24 cellular contexts compared by ENCODE assay signal in the genomic region with DNA sequence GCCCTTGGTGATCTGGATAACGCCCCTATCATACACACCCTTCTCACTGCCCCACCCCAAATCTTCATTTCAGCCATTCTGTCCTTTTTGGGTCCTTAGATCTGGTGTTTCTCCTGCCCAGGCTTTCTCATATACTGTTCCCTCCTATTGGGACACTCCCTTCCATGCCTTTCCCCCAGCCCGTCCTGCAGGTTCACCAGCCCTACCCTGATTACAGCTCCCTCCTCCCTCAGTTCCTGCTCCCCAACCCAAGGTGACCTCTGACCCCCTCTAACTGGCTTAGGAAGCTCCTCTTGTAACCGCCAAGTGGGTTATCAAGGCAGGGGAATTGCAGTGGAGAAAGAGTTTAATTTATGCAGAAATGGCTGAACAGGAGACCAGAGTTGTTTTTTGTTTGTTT. TPM values are rescaled to one million over a fixed set of nuclear protein-coding genes. Genes with fewer than 3 reads are reported as not detected.
"Had no signal": no experiment of that assay in that cellular context is flagged by ENCODE, and none has a peak within 500 bp of the region (broad histone marks: within the 10 kb centered on the region; RNA-seq: fewer than 3 reads in every experiment).

No MANE protein-coding gene starts in this region.

- DNase-seq: activated CD4-positive, alpha-beta T cell treated with anti-CD3 and anti-CD28 coated beads, Interleukin-2, amount 10 ng/mL, durations not matched to agents 7 days and 5 days; activated CD8-positive, alpha-beta T cell treated with anti-CD3 and anti-CD28 coated beads, Interleukin-2, amount 10 ng/mL, durations not matched to agents 7 days and 5 days; activated effector memory CD4-positive, alpha-beta T cell treated with anti-CD3 and anti-CD28 coated beads, Interleukin-2, amount 50 U/mL, for 16 hours; activated naive CD4-positive, alpha-beta T cell treated with anti-CD3 and anti-CD28 coated beads, Interleukin-2, amount 50 U/mL, for 16 hours; activated T-cell treated with anti-CD3 and anti-CD28 coated beads, Interleukin-2, amount 50 U/mL, for 4 hours; brain microvascular endothelial cell; central memory CD4-positive, alpha-beta T cell; cortex of kidney; effector CD4-positive, alpha-beta T cell; hypothalamus; mesenchymal stem cell; natural killer cell; pancreas; stimulated activated CD4-positive, alpha-beta T cell treated with anti-CD3 and anti-CD28 coated beads, Interleukin-4, amount 100 ng/mL, for 4 hours; stimulated activated naive B cell treated with anti-CD40 and anti-IgM and Interleukin-4, amounts not matched to agents 10 μg/mL and 1 μg/mL and 100 μg/mL, for 72 hours; T-helper 1 cell had no signal

- H3K27me3 ChIP-seq: brain microvascular endothelial cell, pancreas had no signal

- H3K4me3 Mint-ChIP-seq: activated CD4-positive, alpha-beta T cell treated with anti-CD3 and anti-CD28 coated beads, Interleukin-2, amount 10 ng/mL, durations not matched to agents 7 days and 5 days; activated CD8-positive, alpha-beta T cell treated with anti-CD3 and anti-CD28 coated beads, Interleukin-2, amount 10 ng/mL, durations not matched to agents 7 days and 5 days; activated T-cell treated with anti-CD3 and anti-CD28 coated beads, Interleukin-2, amount 50 U/mL, for 4 hours; natural killer cell; stimulated activated naive B cell treated with anti-CD40 and anti-IgM and Interleukin-4, amounts not matched to agents 10 μg/mL and 1 μg/mL and 100 μg/mL, for 72 hours had no signal

- H3K4me3 ChIP-seq: pancreas had no signal

- ATAC-seq: activated CD8-positive, alpha-beta T cell treated with anti-CD3 and anti-CD28 coated beads, Interleukin-2, amount 10 ng/mL, durations not matched to agents 7 days and 5 days; activated T-cell treated with anti-CD3 and anti-CD28 coated beads, Interleukin-2, amount 50 U/mL, for 4 hours; natural killer cell; pancreas; sciatic nerve; SK-N-SH treated with all-trans-retinoic acid at 6 μM for 48 hours; stimulated activated naive B cell treated with anti-CD40 and anti-IgM and Interleukin-4, amounts not matched to agents 10 μg/mL and 1 μg/mL and 100 μg/mL, for 72 hours had no signal

- H3K27ac Mint-ChIP-seq: activated CD4-positive, alpha-beta T cell treated with anti-CD3 and anti-CD28 coated beads, Interleukin-2, amount 10 ng/mL, durations not matched to agents 7 days and 5 days; activated CD8-positive, alpha-beta T cell treated with anti-CD3 and anti-CD28 coated beads, Interleukin-2, amount 10 ng/mL, durations not matched to agents 7 days and 5 days; stimulated activated naive B cell treated with anti-CD40 and anti-IgM and Interleukin-4, amounts not matched to agents 10 μg/mL and 1 μg/mL and 100 μg/mL, for 72 hours had no signal

- H3K27ac ChIP-seq: brain microvascular endothelial cell, neutrophil, pancreas had no signal

- H3K4me1 ChIP-seq: pancreas had no signal

- H3K36me3 ChIP-seq: brain microvascular endothelial cell, neutrophil, pancreas had no signal

- H3K9me3 ChIP-seq: pancreas had no signal

RNA-seq across cellular contexts. Expression of gene SEC14L3, which starts 33.3 kb away (rescaled TPM):
- total RNA-seq: activated CD4-positive, alpha-beta T cell treated with anti-CD3 and anti-CD28 coated beads, Interleukin-2, amount 10 ng/mL, durations not matched to agents 7 days and 5 days; activated CD8-positive, alpha-beta T cell treated with anti-CD3 and anti-CD28 coated beads, Interleukin-2, amount 10 ng/mL, durations not matched to agents 7 days and 5 days; activated T-cell treated with anti-CD3 and anti-CD28 coated beads, Interleukin-2, amount 50 U/mL, for 4 hours; aorta; frontal cortex; mucosa of gallbladder; natural killer cell; pancreas; sciatic nerve; urinary bladder had no signal
- polyA plus RNA-seq: aorta, keratinocyte, urinary bladder had no signal
